17 cellular contexts compared by ENCODE assay signal in genomic region chr3:20254268-20255117, GRCh38.
"Had no signal": no experiment of that assay in that cellular context is flagged by ENCODE, and none has a peak within 500 bp of the region (broad histone marks: within the 10 kb centered on the region; RNA-seq: fewer than 3 reads in every experiment).

No MANE protein-coding gene starts in this region.

- DNase-seq: activated B cell treated with CpG ODN at 0.5 μM for 24 hours; activated CD4-positive, alpha-beta memory T cell treated with anti-CD3 and anti-CD28 coated beads, Interleukin-2, amount 10 ng/mL, durations not matched to agents 7 days and 5 days; activated CD4-positive, alpha-beta T cell treated with anti-CD3 and anti-CD28 coated beads for 48 hours; activated naive CD4-positive, alpha-beta T cell; activated naive CD8-positive, alpha-beta T cell treated with anti-CD3 and anti-CD28 coated beads for 36 hours; activated T-cell treated with anti-CD3 and anti-CD28 coated beads, Interleukin-2, amount 50 U/mL, for 1 hour; amniotic stem cell; dermis blood vessel endothelial cell; effector memory CD4-positive, alpha-beta T cell; mesenchymal stem cell; mucosa of descending colon; naive B cell; stimulated activated CD4-positive, alpha-beta T cell treated with anti-CD3 and anti-CD28 coated beads, Interleukin-12 subunit alpha, Interleukin-12 subunit beta, amount 100 ng/mL, for 4 hours; stimulated activated CD4-positive, alpha-beta T cell treated with anti-CD3 and anti-CD28 coated beads, Interleukin-1b, Interleukin-23, amount 100 ng/mL, for 48 hours; stimulated activated CD8-positive, alpha-beta memory T cell treated with anti-CD3 and anti-CD28 coated beads, Interleukin-4, amount 100 ng/mL, for 48 hours; stimulated activated naive CD4-positive, alpha-beta T cell had no signal

- ATAC-seq: activated T-helper 17 cell treated with anti-CD3 and anti-CD28 coated beads, Interleukin-2, amount 50 U/mL, for 72 hours; mucosa of descending colon had no signal
